In the genomic region with DNA sequence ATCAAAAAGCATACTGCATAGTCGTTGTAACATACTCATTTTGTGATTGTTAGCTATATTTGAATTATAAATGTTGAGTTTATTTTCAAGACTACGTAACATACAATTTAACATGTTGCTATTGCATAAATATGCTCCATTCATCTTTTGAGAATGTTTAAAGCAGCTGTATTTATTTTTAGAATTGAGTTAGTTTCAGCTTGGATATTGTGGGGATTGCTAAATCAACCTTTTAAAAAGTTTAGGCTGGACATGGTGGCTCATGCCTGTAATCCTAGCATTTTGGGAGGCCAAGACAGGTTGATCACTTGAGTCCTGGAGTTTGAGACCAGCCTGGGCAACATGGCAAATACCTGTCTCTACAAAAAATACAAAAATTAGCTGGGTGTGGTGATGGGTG, we compare ENCODE assay signal across 26 cellular contexts.
"Had no signal": no experiment of that assay in that cellular context is flagged by ENCODE, and none has a peak within 500 bp of the region (broad histone marks: within the 10 kb centered on the region; RNA-seq: fewer than 3 reads in every experiment).

No MANE protein-coding gene starts in this region.

- H3K4me1 ChIP-seq: ascending aorta, body of pancreas had no signal

- DNase-seq: activated CD4-positive, alpha-beta T cell treated with anti-CD3 and anti-CD28 coated beads for 4 hours; activated CD4-positive, alpha-beta T cell treated with anti-CD3 and anti-CD28 coated beads, Interleukin-2, amount 50 U/mL, for 4 hours; activated CD8-positive, alpha-beta memory T cell treated with anti-CD3 and anti-CD28 coated beads, Interleukin-2, amount 50 U/mL, for 48 hours; activated CD8-positive, alpha-beta T cell treated with anti-CD3 and anti-CD28 coated beads, Interleukin-2, amount 10 ng/mL, durations not matched to agents 7 days and 5 days; activated effector memory CD4-positive, alpha-beta T cell treated with Interleukin-2 at 50 U/mL for 16 hours; activated naive CD4-positive, alpha-beta T cell; activated T-cell treated with anti-CD3 and anti-CD28 coated beads, Interleukin-2, amount 50 U/mL, for 1 hour; amniotic stem cell; body of pancreas; central memory CD4-positive, alpha-beta T cell; KG1; NCI-H1092; NCI-H1417; NCI-H1930; NCI-H2107; NCI-H2171 treated with DMSO at 0.1 percent for 48 hours; NCI-H226; NCI-H510A treated with DMSO at 0.1 percent for 48 hours; NCI-H69; PC-3; SHP77; SW 1271 had no signal

- H3K4me3 ChIP-seq: ascending aorta, body of pancreas, SJSA1 had no signal

- H3K27me3 ChIP-seq: ascending aorta, body of pancreas, SJSA1 had no signal

- H3K36me3 ChIP-seq: SJSA1 had no signal

- ATAC-seq: activated CD4-positive, CD25-positive, alpha-beta regulatory T cell treated with anti-CD3 and anti-CD28 coated beads, Interleukin-2, amount 50 U/mL, for 24 hours; activated CD8-positive, alpha-beta T cell treated with anti-CD3 and anti-CD28 coated beads, Interleukin-2, amount 10 ng/mL, durations not matched to agents 7 days and 5 days; body of pancreas; PC-3; SK-N-SH treated with all-trans-retinoic acid at 6 μM for 48 hours had no signal

- H3K27ac ChIP-seq: ascending aorta, body of pancreas, SJSA1 had no signal

- H3K9me3 ChIP-seq: ascending aorta, body of pancreas, SJSA1 had no signal
